Comparison of ENCODE assay signal across 8 cellular contexts in genomic region chr5:50958852-50959457, GRCh38.
DNase-seq lines count a peak whose midpoint lies in the region; ATAC-seq and TF ChIP-seq lines count a peak whose summit lies in the region.

No MANE protein-coding gene starts in this region.

- H3K27ac ChIP-seq in cardiac muscle cell (no peak overlapping the region), Panc1 (ENCODE audit: low read length) (no peak overlapping the region), gastrocnemius medialis (no peak overlapping the region)

- ATAC-seq in Right ventricle myocardium superior (ENCODE audit: poor library complexity) (no peak), Panc1 (no peak), gastrocnemius medialis (no peak), GM19324 (IDR thresholded peaks at IDR 0.05; ENCODE audit: low FRiP score, unreplicated experiment) (no peak)

- peaks cover 2% of the 10 kb centered on the region for H3K4me1 ChIP-seq in cardiac muscle cell (ENCODE audit: low read depth)
- H3K4me1 ChIP-seq in Panc1 (ENCODE audit: control insufficient read depth, insufficient read depth, low read length) = no peaks in the 10 kb centered on the region
- peaks cover 0 to 7% of the 10 kb centered on the region in 2 donors for H3K4me1 ChIP-seq in gastrocnemius medialis

- no peaks in the 10 kb centered on the region for H3K36me3 ChIP-seq in cardiac muscle cell
- no peaks in the 10 kb centered on the region for H3K36me3 ChIP-seq in Panc1 (ENCODE audit: control insufficient read depth, insufficient read depth, low read length)
- no peaks in the 10 kb centered on the region for H3K36me3 ChIP-seq in gastrocnemius medialis

- POLR2A ChIA-PET in Panc1 (lab: Charles Lee) = interaction anchor here (0.6 kb wide), 1 partner anchor 1391 kb away, joined by 4 read pairs; no protein-coding TSS in a partner anchor

- in situ Hi-C loops in Panc1 (cut with HindIII; ENCODE audit: low pct_unique_long_range_greater_than_20kb, low sequenced_read_pairs) = no loop called here
- in situ Hi-C loops in gastrocnemius medialis (cut with MboI; ENCODE audit: low sequenced_read_pairs in 4 of 4) = loop anchor here in 3 of 4 donors (10.0 to 25.0 kb wide), 3 partner anchors 1028 to 1706 kb away; no protein-coding TSS in a partner anchor

- TF ChIP-seq CTCF in cardiac muscle cell (IDR thresholded peaks at IDR 0.05; ENCODE audit: low read depth, low read length) = peak; percentile 53
- peak; percentile 69; the same call in 1 of the 2 replicates for TF ChIP-seq CTCF in Panc1 (IDR thresholded peaks at IDR 0.05)
- TF ChIP-seq CTCF in fibroblast of mammary gland (conservative IDR thresholded peaks at IDR 0.05; ENCODE audit: control insufficient read depth, insufficient read depth, low read depth, low read length) = peak; percentile 53
- TF ChIP-seq CTCF in gastrocnemius medialis (IDR thresholded peaks at IDR 0.05 in 4 of 5, conservative IDR thresholded peaks at IDR 0.05 in 1 of 5) = peak in 3 of 5 experiments; percentile 18 to 51 (median 21)

- BruUV-seq in Panc1 (replicated peaks; lab: Mats Ljungman, UMichigan) = no TSS peak

- H3K27me3 ChIP-seq in cardiac muscle cell (peaks cover 7% of the 10 kb centered on the region), Panc1 (ENCODE audit: control insufficient read depth, insufficient read depth, low read length) (0 out of 2 replicates have a peak, but pooled peaks cover 3% of the 10 kb centered on the region), gastrocnemius medialis (peaks cover 11 to 22% (median 12%) of the 10 kb centered on the region in 3 donors)

- no peaks in the 10 kb centered on the region for H3K9me3 ChIP-seq in cardiac muscle cell (ENCODE audit: low read depth)
- H3K9me3 ChIP-seq in Panc1 (ENCODE audit: control insufficient read depth, insufficient read depth, low read depth, low read length) = no peaks in the 10 kb centered on the region
- H3K9me3 ChIP-seq in gastrocnemius medialis = no peaks in the 10 kb centered on the region

- DNase-seq in cardiac muscle cell (ENCODE audit: low read depth in 1 of 2, low spot score in 1 of 2) (peak; percentile 47 to 62), Right ventricle myocardium superior (no peak), HK-2 (ENCODE audit: unreplicated experiment) (peak; percentile 3), Panc1 (ENCODE audit: low read depth, low spot score) (no peak), fibroblast of mammary gland (ENCODE audit: low read depth) (peak; percentile 33), gastrocnemius medialis (no peak)
- no peak for DNase-seq in stimulated activated CD4-positive, alpha-beta T cell treated with anti-CD3 and anti-CD28 coated beads, Interleukin-4, amount 100 ng/mL, for 24 hours

- intact Hi-C loops in Right ventricle myocardium superior (cut with DNase I) (no loop called here), Panc1 (cut with micrococcal nuclease; ENCODE audit: unreplicated experiment) (loop anchor here (2.0 kb wide), 1 partner anchor 1698 kb away; no protein-coding TSS in a partner anchor), gastrocnemius medialis (cut with DNase I; ENCODE audit: low total_unique reads) (no loop called here)

- H3K4me3 ChIP-seq in cardiac muscle cell (no peak overlapping the region), Panc1 (ENCODE audit: low read depth in 2 of 2, low read length in 2 of 2) (no peak overlapping the region), fibroblast of mammary gland (ENCODE audit: control insufficient read depth, low read depth, low read length) (no peak overlapping the region), gastrocnemius medialis (no peak overlapping the region)

- CTCF ChIA-PET in Panc1 (lab: Charles Lee) = interaction anchor here (1.1 kb wide), 1 partner anchor 389 kb away, joined by 4 read pairs; no protein-coding TSS in a partner anchor

- TF ChIP-seq POLR2A in gastrocnemius medialis (IDR thresholded peaks at IDR 0.05) = no peak

Comparison
In these comparisons a context has a peak if more than half of its experiments do, and no peak if none do; other contexts are left out.
1. DNase-seq: peak in cardiac muscle cell (2 of 2), HK-2 (single experiment) and fibroblast of mammary gland (single experiment); none in Right ventricle myocardium superior (single experiment), Panc1 (single experiment), gastrocnemius medialis (0 of 2) and stimulated activated CD4-positive, alpha-beta T cell treated with anti-CD3 and anti-CD28 coated beads, Interleukin-4, amount 100 ng/mL, for 24 hours (single experiment).
2. Peak in every context shown above with its lines, with median percentiles within 50 percentile points of each other: CTCF ChIP-seq.